Comparison of ENCODE assay signal across 8 cellular contexts in the genomic region with DNA sequence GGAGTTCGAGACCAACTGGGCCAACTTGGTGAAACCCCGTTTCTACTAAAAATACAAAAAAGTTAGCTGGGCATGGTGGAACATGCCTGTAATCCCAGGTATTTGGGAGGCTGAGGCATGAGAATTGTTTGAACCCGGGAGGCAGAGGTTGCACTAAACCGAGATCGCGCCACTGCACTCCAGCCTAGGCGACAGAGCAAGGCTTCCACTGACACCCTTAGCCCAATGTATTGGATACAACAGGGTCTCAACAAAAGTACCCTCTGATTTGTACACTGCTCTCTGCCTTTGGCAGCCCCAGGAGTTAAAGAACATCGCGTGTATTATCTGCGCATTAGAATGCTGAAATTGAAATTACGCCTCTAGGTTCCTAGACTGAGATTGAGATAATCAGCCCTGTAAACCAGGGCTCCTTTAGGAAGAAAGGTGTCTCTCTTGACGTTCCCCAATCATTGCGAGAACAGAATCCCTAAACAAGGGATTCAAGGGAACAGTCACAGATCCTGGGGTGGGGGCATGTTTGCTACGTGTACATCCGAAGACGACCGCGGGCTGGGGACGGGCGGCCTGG. TPM values are rescaled to one million over a fixed set of nuclear protein-coding genes. Genes with fewer than 3 reads are reported as not detected.
DNase-seq lines count a peak whose midpoint lies in the region; ATAC-seq and TF ChIP-seq lines count a peak whose summit lies in the region.

No MANE protein-coding gene starts in this region.

- peaks cover 3% of the 10 kb centered on the region for H3K36me3 Mint-ChIP-seq in activated naive CD8-positive, alpha-beta T cell treated with anti-CD3 and anti-CD28 coated beads, Interleukin-2, amount 10 ng/mL, durations not matched to agents 7 days and 5 days

- 0 out of 2 replicates have a peak, but pooled peaks cover 3% of the 10 kb centered on the region for H3F3A ChIP-seq in DOHH2 (ENCODE audit: control insufficient read depth, insufficient read depth)

- H4K20me1 ChIP-seq in DOHH2 (ENCODE audit: control insufficient read depth, insufficient read depth, low read depth, low read length) = peaks cover 18% of the 10 kb centered on the region

- no peaks in the 10 kb centered on the region for H3K9me3 Mint-ChIP-seq in activated naive CD8-positive, alpha-beta T cell treated with anti-CD3 and anti-CD28 coated beads, Interleukin-2, amount 10 ng/mL, durations not matched to agents 7 days and 5 days

- no peaks in the 10 kb centered on the region for H3K9me3 ChIP-seq in DOHH2 (ENCODE audit: control insufficient read depth, insufficient read depth, low read length)

- H3K27ac ChIP-seq in DOHH2 (ENCODE audit: low read depth, low read length) (peak overlapping the region; percentile 69), layer of hippocampus (ENCODE audit: low read depth, low read length) (peak overlapping the region; percentile 85), temporal lobe (ENCODE audit: low read depth, low read length) (peak overlapping the region; percentile 69)

- peaks cover 32% of the 10 kb centered on the region for H3K36me3 ChIP-seq in DOHH2 (ENCODE audit: control insufficient read depth, low read length)

- peaks cover 39% of the 10 kb centered on the region for H3K79me2 ChIP-seq in DOHH2 (ENCODE audit: control insufficient read depth, low read length)

- H3K4me3 Mint-ChIP-seq in activated naive CD8-positive, alpha-beta T cell treated with anti-CD3 and anti-CD28 coated beads, Interleukin-2, amount 10 ng/mL, durations not matched to agents 7 days and 5 days = peak overlapping the region; percentile 93

- peaks cover 13% of the 10 kb centered on the region for H3K27me3 Mint-ChIP-seq in activated naive CD8-positive, alpha-beta T cell treated with anti-CD3 and anti-CD28 coated beads, Interleukin-2, amount 10 ng/mL, durations not matched to agents 7 days and 5 days

- peaks cover 17% of the 10 kb centered on the region for H3K4me1 Mint-ChIP-seq in activated naive CD8-positive, alpha-beta T cell treated with anti-CD3 and anti-CD28 coated beads, Interleukin-2, amount 10 ng/mL, durations not matched to agents 7 days and 5 days

- ATAC-seq in HG02938 (IDR thresholded peaks at IDR 0.05; ENCODE audit: unreplicated experiment) = peak; percentile 5
- no peak for ATAC-seq in activated naive CD8-positive, alpha-beta T cell treated with anti-CD3 and anti-CD28 coated beads, Interleukin-2, amount 10 ng/mL, durations not matched to agents 7 days and 5 days (ENCODE audit: low read depth)
- no peak for ATAC-seq in HG02840 (IDR thresholded peaks at IDR 0.05; ENCODE audit: low FRiP score, unreplicated experiment)
- ATAC-seq in GM19324 (IDR thresholded peaks at IDR 0.05; ENCODE audit: low FRiP score, unreplicated experiment) = no peak
- ATAC-seq in HG02970 (IDR thresholded peaks at IDR 0.05; ENCODE audit: low FRiP score, unreplicated experiment) = no peak

- H3K9me2 ChIP-seq in DOHH2 (replicated peaks; ENCODE audit: control insufficient read depth, low read length) = no peaks in the 10 kb centered on the region

- no peak for TF ChIP-seq CTCF in DOHH2 (IDR thresholded peaks at IDR 0.05; ENCODE audit: low read depth, low read length, poor library complexity, severe bottlenecking)

- H3K4me1 ChIP-seq in DOHH2 (ENCODE audit: control insufficient read depth, low read length) = peaks cover 32% of the 10 kb centered on the region

- peak overlapping the region; percentile 98 for H3K27ac Mint-ChIP-seq in activated naive CD8-positive, alpha-beta T cell treated with anti-CD3 and anti-CD28 coated beads, Interleukin-2, amount 10 ng/mL, durations not matched to agents 7 days and 5 days

- peak overlapping the region; percentile 96 for H3K4me2 ChIP-seq in DOHH2 (ENCODE audit: low read length)

- H3K27me3 ChIP-seq in DOHH2 (ENCODE audit: control insufficient read depth, low read length) = no peaks in the 10 kb centered on the region
- no peaks in the 10 kb centered on the region for H3K27me3 ChIP-seq in layer of hippocampus (ENCODE audit: control insufficient read depth, insufficient read depth, low read length)

- POLR2A ChIA-PET in activated naive CD8-positive, alpha-beta T cell treated with anti-CD3 and anti-CD28 coated beads, Interleukin-2, amount 10 ng/mL, durations not matched to agents 7 days and 5 days (lab: Charles Lee) = no interaction called here

- peak overlapping the region; percentile 98 for H3K4me3 ChIP-seq in DOHH2 (ENCODE audit: low read length)

- no peak for DNase-seq in activated naive CD8-positive, alpha-beta T cell treated with anti-CD3 and anti-CD28 coated beads, Interleukin-2, amount 10 ng/mL, durations not matched to agents 7 days and 5 days

RNA-seq across cellular contexts. Expression of a gene that starts 21.9 kb away (rescaled TPM):
- 10 to 100 TPM; 76.3 to 85.5 TPM for total RNA-seq in activated naive CD8-positive, alpha-beta T cell treated with anti-CD3 and anti-CD28 coated beads, Interleukin-2, amount 10 ng/mL, durations not matched to agents 7 days and 5 days
- 232 TPM for total RNA-seq in temporal lobe
